In the genomic region with DNA sequence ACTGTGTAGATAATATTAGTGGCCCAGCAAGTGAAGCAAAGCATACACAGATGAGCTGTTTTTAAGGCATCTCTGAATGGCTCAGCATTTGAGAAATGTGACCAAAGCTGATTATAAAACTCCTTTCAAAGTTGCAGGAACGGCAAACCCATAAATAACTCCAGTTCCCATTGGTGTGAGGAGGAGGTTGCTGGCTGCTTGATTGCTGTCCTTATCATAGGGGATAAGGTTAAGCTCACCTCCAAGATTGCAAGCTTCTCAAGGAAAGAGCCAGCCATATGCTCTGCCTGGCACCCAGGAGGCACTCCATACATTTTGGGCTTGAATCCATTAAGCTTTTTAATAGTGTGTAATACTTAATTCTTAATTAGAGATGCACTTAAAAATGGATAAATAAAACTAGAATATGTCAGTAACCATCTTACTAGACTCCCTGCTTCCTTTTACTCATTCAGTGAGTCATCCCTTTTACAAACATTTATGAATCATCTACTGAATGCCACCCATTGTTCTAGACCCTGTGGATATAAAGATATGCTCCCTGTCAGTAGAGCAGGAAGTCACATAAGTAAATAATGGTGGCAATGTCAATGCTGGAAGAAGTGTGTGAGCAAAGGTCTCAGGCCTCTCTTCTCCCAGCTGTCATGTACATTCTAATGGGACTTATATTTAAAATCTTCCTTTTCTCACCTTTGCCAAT, we compare ENCODE assay signal across 8 cellular contexts.
A peak's percentile ranks its signal among the peaks of the same experiment; 100 is the strongest.
DNase-seq lines count a peak whose midpoint lies in the region; ATAC-seq and TF ChIP-seq lines count a peak whose summit lies in the region.

No MANE protein-coding gene starts in this region.

- H2AFZ ChIP-seq in GM23248: no peak overlapping the region

- H3F3A ChIP-seq in GM23248 (ENCODE audit: insufficient read depth): peaks cover 69% of the 10 kb centered on the region

- TF ChIP-seq CTCF in BJ (IDR thresholded peaks at IDR 0.05; ENCODE audit: insufficient read depth, low read depth, low read length): no peak

- DNase-seq in BJ (ENCODE audit: low read depth) (peak; percentile 74), GM23248 (peak; percentile 93), NCI-H2196 (lab: John Stamatoyannopoulos, UW; ENCODE audit: unreplicated experiment) (peak; percentile 62), astrocyte of the hippocampus (ENCODE audit: low read depth, low spot score) (peak; percentile 75), kidney tubule cell (ENCODE audit: low spot score) (peak; percentile 97), hippocampal formation (lab: John Stamatoyannopoulos, UW) (no peak), SKM-1 (lab: John Stamatoyannopoulos, UW; ENCODE audit: unreplicated experiment) (no peak)

- 0% methylated on average over 1 of the region's 1 CpG for WGBS in GM23248 (ENCODE audit: low coverage in 1 of 2, low lambda C conversion rate in 2 of 2, missing lambda C conversion rate in 2 of 2), 2 experiments

- H3K9ac ChIP-seq in GM23248: peak overlapping the region; percentile 57

- no peak overlapping the region for H3K4me3 ChIP-seq in BJ (ENCODE audit: low read depth, low read length)
- H3K4me3 ChIP-seq in GM23248: peak overlapping the region; percentile 45

- H3K4me1 ChIP-seq in GM23248 (ENCODE audit: insufficient read depth): peaks cover 56% of the 10 kb centered on the region

- CTCF ChIA-PET in BJ (lab: Yijun Ruan, JAX): interaction anchor here (0.8 kb wide), 1 partner anchor 97 kb away, joined by 3 read pairs; no protein-coding TSS in a partner anchor

- H3K4me2 ChIP-seq in GM23248 (ENCODE audit: unreplicated experiment): peak overlapping the region; percentile 92

- ATAC-seq in HG03521 (IDR thresholded peaks at IDR 0.05; ENCODE audit: unreplicated experiment): no peak

- H3K27me3 ChIP-seq in BJ (ENCODE audit: control insufficient read depth, insufficient read depth, low read length): no peaks in the 10 kb centered on the region
- no peaks in the 10 kb centered on the region for H3K27me3 ChIP-seq in GM23248 (replicated peaks; ENCODE audit: insufficient read depth)

- POLR2A ChIA-PET in BJ (lab: Charles Lee): no interaction called here

- peaks cover 2% of the 10 kb centered on the region; the same call in 1 of the 2 replicates for H3K36me3 ChIP-seq in BJ (ENCODE audit: control insufficient read depth, insufficient read depth, low read length)
- 0 out of 2 replicates have a peak, but pooled peaks cover 7% of the 10 kb centered on the region for H3K36me3 ChIP-seq in GM23248 (ENCODE audit: low read depth)

- H3K9me2 ChIP-seq in GM23248 (ENCODE audit: insufficient read depth): no peaks in the 10 kb centered on the region

- peak overlapping the region; percentile 90 for H3K27ac ChIP-seq in GM23248

- no peaks in the 10 kb centered on the region for H4K20me1 ChIP-seq in GM23248 (ENCODE audit: insufficient read depth)

- H3K9me3 ChIP-seq in GM23248 (ENCODE audit: low read depth): no peaks in the 10 kb centered on the region

- in situ Hi-C loops in GM23248 (cut with MboI): no loop called here

- H3K79me2 ChIP-seq in GM23248 (ENCODE audit: insufficient read depth): peaks cover 76% of the 10 kb centered on the region

Comparison
In these comparisons a context has a peak if more than half of its experiments do, and no peak if none do; other contexts are left out.
1. DNase-seq: peak in BJ (single experiment), GM23248 (single experiment), NCI-H2196 (single experiment), astrocyte of the hippocampus (single experiment) and kidney tubule cell (single experiment); none in hippocampal formation (0 of 2) and SKM-1 (single experiment).